Comparison of ENCODE assay signal across 8 cellular contexts in the genomic region with DNA sequence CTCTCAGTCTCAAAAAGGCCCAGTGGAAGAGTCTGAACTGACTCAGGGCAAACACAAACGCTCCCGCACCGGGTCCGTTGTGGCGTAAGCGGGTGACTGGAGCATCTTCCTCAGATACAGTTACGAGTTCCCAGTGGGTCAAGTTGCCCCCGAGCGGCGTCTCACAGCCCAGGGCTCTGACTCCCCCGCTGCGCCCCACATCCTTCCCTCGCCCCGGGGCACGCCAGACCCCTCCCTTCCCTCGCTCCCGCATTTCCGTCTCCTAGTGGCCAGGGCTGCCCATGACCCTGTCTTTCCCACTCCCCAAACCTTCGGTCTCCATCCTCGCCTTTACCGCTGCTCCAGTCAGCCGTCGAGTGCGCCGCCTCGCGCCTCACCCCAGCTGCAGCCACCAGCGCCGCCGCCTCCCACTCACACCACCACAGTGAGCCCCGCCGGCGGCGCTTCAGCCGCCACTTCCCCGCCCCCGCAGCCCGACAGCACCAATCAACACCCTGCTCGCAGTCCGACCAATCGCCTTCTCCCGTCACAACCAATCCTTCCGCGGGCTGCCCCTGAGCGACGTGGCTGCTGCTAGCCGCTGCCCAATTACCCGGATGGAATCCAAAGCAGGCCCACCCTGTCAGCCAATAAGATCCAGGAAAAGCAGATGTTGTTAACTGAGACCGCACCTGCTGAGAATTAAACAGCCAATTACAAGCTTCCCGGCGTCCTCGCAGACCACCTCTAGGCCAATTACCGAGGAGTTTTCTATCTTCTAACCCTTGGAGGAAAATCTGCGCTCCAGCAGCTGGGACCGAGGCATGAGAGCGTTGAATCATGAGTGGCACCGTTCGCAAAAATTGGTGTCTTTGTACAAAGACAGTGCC. TPM values are rescaled to one million over a fixed set of nuclear protein-coding genes. Genes with fewer than 3 reads are reported as not detected.
A peak's percentile ranks its signal among the peaks of the same experiment; 100 is the strongest.
DNase-seq lines count a peak whose midpoint lies in the region; ATAC-seq and TF ChIP-seq lines count a peak whose summit lies in the region.

TSS of gene TDRKH (minus strand) at position 430 of the 869 bp plus-strand sequence. CDS start 7,478 bp downstream, outside the sequence.

- peaks cover 34% of the 10 kb centered on the region for H3K4me1 Mint-ChIP-seq in activated naive CD4-positive, alpha-beta T cell treated with anti-CD3 and anti-CD28 coated beads, Interleukin-2, amount 50 U/mL, for 24 hours

- H3K9ac ChIP-seq in SK-N-SH, result peak within 1 kb of the TSS; percentile 51

- H3K36me3 Mint-ChIP-seq in activated naive CD4-positive, alpha-beta T cell treated with anti-CD3 and anti-CD28 coated beads, Interleukin-2, amount 50 U/mL, for 24 hours, result peaks cover 2% of the 10 kb centered on the region

- no peaks in the 10 kb centered on the region for H3K9me3 Mint-ChIP-seq in activated naive CD4-positive, alpha-beta T cell treated with anti-CD3 and anti-CD28 coated beads, Interleukin-2, amount 50 U/mL, for 24 hours

- peak within 1 kb of the TSS; percentile 92 for H3K4me2 ChIP-seq in SK-N-SH

- WGBS in SK-N-SH (ENCODE audit: low lambda C conversion rate), result 2% methylated on average over 57 of the region's 58 CpGs

- H3K4me3 ChIP-seq in GM08714 (ENCODE audit: low read length) (peak within 1 kb of the TSS; percentile 84), NB4 (ENCODE audit: low read depth, low read length) (peak within 1 kb of the TSS; percentile 83), SK-N-SH (ENCODE audit: low read depth in 2 of 2, low read length in 1 of 2) (peak within 1 kb of the TSS; percentile 85 to 86), thoracic aorta (peak within 1 kb of the TSS; percentile 85)

- no peaks in the 10 kb centered on the region for H4K20me1 ChIP-seq in SK-N-SH (ENCODE audit: insufficient read depth)

- H3K4me1 ChIP-seq in SK-N-SH (ENCODE audit: control insufficient read depth in 1 of 2, insufficient read depth in 2 of 2, low read depth in 1 of 2, low read length in 1 of 2) (peaks cover 0 to 5% of the 10 kb centered on the region in 2 experiments; a peak in 2 of 4 replicates), thoracic aorta (ENCODE audit: control insufficient read depth in 1 of 2, low read depth in 2 of 2) (peaks cover 3 to 18% of the 10 kb centered on the region in 2 donors)

- TF ChIP-seq CTCF in NB4 (IDR thresholded peaks at IDR 0.05; ENCODE audit: low read depth, low read length), result no peak
- peak; percentile 39 for TF ChIP-seq CTCF in SK-N-SH (IDR thresholded peaks at IDR 0.05)
- TF ChIP-seq CTCF in omental fat pad (IDR thresholded peaks at IDR 0.05), result no peak
- TF ChIP-seq CTCF in thoracic aorta (IDR thresholded peaks at IDR 0.05), result no peak

- ATAC-seq in HG02571 (IDR thresholded peaks at IDR 0.05; ENCODE audit: unreplicated experiment) (peak; percentile 97), omental fat pad (ENCODE audit: low FRiP score) (peak; percentile 98), thoracic aorta (ENCODE audit: insufficient number of reproducible peaks, low FRiP score, low read depth) (peak; percentile 99)

- peaks cover 3% of the 10 kb centered on the region for H3F3A ChIP-seq in SK-N-SH (replicated peaks; ENCODE audit: insufficient read depth)

- H3K27me3 Mint-ChIP-seq in activated naive CD4-positive, alpha-beta T cell treated with anti-CD3 and anti-CD28 coated beads, Interleukin-2, amount 50 U/mL, for 24 hours, result no peaks in the 10 kb centered on the region

- H3K4me3 Mint-ChIP-seq in activated naive CD4-positive, alpha-beta T cell treated with anti-CD3 and anti-CD28 coated beads, Interleukin-2, amount 50 U/mL, for 24 hours, result peak within 1 kb of the TSS; percentile 98

- H3K9me3 ChIP-seq in SK-N-SH, result no peaks in the 10 kb centered on the region
- H3K9me3 ChIP-seq in thoracic aorta, result no peaks in the 10 kb centered on the region

- H3K27ac Mint-ChIP-seq in activated naive CD4-positive, alpha-beta T cell treated with anti-CD3 and anti-CD28 coated beads, Interleukin-2, amount 50 U/mL, for 24 hours, result peak within 1 kb of the TSS; percentile 96

- H3K9me2 ChIP-seq in SK-N-SH, result no peaks in the 10 kb centered on the region

- H3K36me3 ChIP-seq in SK-N-SH (replicated peaks in 1 of 2; ENCODE audit: control insufficient read depth in 1 of 2, insufficient read depth in 2 of 2, low read length in 1 of 2) (peaks cover 0 to 4% of the 10 kb centered on the region in 2 experiments), thoracic aorta (no peaks in the 10 kb centered on the region)

- CTCF ChIA-PET in SK-N-SH (lab: Yijun Ruan, JAX), result interaction anchor here (0.6 to 3.0 kb wide), 16 partner anchors 9 to 97 kb away, joined by 3 to 21 read pairs (median 4); partner anchors contain the start of genes CELF3 and MRPL9

- H3K27ac ChIP-seq in SK-N-SH (ENCODE audit: low read depth in 2 of 2, low read length in 1 of 2), result peak within 1 kb of the TSS in 1 of 2 experiments; percentile 88; a peak in 2 of 4 replicates
- peak within 1 kb of the TSS; percentile 46 to 49 for H3K27ac ChIP-seq in thoracic aorta

- H2AFZ ChIP-seq in SK-N-SH (ENCODE audit: low read depth), result peak within 1 kb of the TSS; percentile 97

- H3K79me2 ChIP-seq in SK-N-SH (ENCODE audit: insufficient read depth), result no peaks in the 10 kb centered on the region

- no peak for TF ChIP-seq EP300 in SK-N-SH (IDR thresholded peaks at IDR 0.05; ENCODE audit: borderline replicate concordance in 1 of 2, low read depth in 1 of 2, low read length in 1 of 2)

- peak; percentile 99 for DNase-seq in NB4 (ENCODE audit: low read depth)
- DNase-seq in SK-N-SH, result peak; percentile 98
- DNase-seq in glomerular visceral epithelial cell (ENCODE audit: extremely low spot score), result peak; percentile 100
- DNase-seq in omental fat pad (ENCODE audit: low spot score), result peak; percentile 91
- DNase-seq in thoracic aorta (ENCODE audit: low spot score), result peak; percentile 99

- H3K27me3 ChIP-seq in SK-N-SH (ENCODE audit: insufficient read depth) (no peaks in the 10 kb centered on the region), thoracic aorta (replicated peaks; ENCODE audit: insufficient read depth) (no peaks in the 10 kb centered on the region)

- POLR2A ChIA-PET in SK-N-SH (lab: Yijun Ruan, JAX), result interaction anchor here (0.7 to 1.3 kb wide), 5 partner anchors 27 to 74 kb away, joined by 3 to 6 read pairs (median 4); partner anchors contain the start of genes CELF3 and MRPL9

- no peak for TF ChIP-seq POLR2A in NB4 (IDR thresholded peaks at IDR 0.05; ENCODE audit: extremely low read depth, insufficient read length)

- TF ChIP-seq RAD21 in SK-N-SH (IDR thresholded peaks at IDR 0.05; ENCODE audit: low read length), result peak; percentile 17; the same call in 1 of the 2 replicates

TF ChIP-seq in SK-N-SH, 30 proteins besides CTCF, POLR2A, EP300 and RAD21 (continues in another document):
- TF ChIP-seq GATA2 (CRISPR knock-in tag; IDR thresholded peaks at IDR 0.05) (peak; percentile 49), TCF12 (IDR thresholded peaks at IDR 0.05) (peak; percentile 52; the same call in 1 of the 2 replicates), FOSL2 (IDR thresholded peaks at IDR 0.05; ENCODE audit: borderline replicate concordance, low read depth) (no peak), FOXJ3 (CRISPR knock-in tag; IDR thresholded peaks at IDR 0.05) (no peak), YY1 (IDR thresholded peaks at IDR 0.05; ENCODE audit: low read depth) (no peak), USF2 (IDR thresholded peaks at IDR 0.05; ENCODE audit: borderline replicate concordance, low read depth, low read length) (no peak), CHD2 (IDR thresholded peaks at IDR 0.05; ENCODE audit: low read length, partially characterized antibody) (peak; percentile 91)
- TF ChIP-seq, protein P1, sequence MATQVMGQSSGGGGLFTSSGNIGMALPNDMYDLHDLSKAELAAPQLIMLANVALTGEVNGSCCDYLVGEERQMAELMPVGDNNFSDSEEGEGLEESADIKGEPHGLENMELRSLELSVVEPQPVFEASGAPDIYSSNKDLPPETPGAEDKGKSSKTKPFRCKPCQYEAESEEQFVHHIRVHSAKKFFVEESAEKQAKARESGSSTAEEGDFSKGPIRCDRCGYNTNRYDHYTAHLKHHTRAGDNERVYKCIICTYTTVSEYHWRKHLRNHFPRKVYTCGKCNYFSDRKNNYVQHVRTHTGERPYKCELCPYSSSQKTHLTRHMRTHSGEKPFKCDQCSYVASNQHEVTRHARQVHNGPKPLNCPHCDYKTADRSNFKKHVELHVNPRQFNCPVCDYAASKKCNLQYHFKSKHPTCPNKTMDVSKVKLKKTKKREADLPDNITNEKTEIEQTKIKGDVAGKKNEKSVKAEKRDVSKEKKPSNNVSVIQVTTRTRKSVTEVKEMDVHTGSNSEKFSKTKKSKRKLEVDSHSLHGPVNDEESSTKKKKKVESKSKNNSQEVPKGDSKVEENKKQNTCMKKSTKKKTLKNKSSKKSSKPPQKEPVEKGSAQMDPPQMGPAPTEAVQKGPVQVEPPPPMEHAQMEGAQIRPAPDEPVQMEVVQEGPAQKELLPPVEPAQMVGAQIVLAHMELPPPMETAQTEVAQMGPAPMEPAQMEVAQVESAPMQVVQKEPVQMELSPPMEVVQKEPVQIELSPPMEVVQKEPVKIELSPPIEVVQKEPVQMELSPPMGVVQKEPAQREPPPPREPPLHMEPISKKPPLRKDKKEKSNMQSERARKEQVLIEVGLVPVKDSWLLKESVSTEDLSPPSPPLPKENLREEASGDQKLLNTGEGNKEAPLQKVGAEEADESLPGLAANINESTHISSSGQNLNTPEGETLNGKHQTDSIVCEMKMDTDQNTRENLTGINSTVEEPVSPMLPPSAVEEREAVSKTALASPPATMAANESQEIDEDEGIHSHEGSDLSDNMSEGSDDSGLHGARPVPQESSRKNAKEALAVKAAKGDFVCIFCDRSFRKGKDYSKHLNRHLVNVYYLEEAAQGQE (IDR thresholded peaks at IDR 0.05; ENCODE audit: low read depth, low read length), result no peak

RNA-seq across cellular contexts. Expression of gene TDRKH, which starts in this region (rescaled TPM):
- 1.9 and 2.7 TPM in 2 replicates for polyA plus RNA-seq in SK-N-SH (2012; rRNA removed)
- polyA plus RNA-seq in SK-N-SH (2012; cell fraction: cytosol; rRNA removed), result 2.8 and 2.9 TPM in 2 replicates
- polyA plus RNA-seq in SK-N-SH (2012; cell fraction: nucleus; rRNA removed), result 1.9 and 2.9 TPM in 2 replicates
- total RNA-seq in omental fat pad, result 1 to 10 TPM; 3.2 to 4.9 (median 4.1) TPM
- 1 to 10 TPM; 3.1 to 3.2 TPM for total RNA-seq in thoracic aorta
